35 cellular contexts compared by ENCODE assay signal in the genomic region with DNA sequence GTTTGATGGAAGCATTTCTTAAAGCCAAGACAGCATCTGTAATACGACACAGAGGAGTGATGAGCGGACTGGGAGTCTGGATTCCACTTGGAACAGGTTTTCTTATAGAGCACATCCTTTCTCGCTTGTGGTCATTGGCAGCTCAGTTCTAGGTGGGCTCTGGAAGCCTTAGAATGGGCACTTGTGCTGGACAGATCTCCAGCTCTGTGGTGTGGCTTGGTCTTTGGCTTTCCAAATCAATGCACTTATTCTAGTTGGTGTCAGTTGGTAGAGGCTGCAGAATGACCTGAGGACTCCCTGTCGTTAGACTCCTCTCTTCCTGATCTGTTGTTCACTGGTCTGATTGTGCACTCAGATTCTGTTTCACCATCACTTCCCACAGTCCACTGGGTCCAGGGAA.
DNase-seq lines count a peak whose midpoint lies in the region; FAIRE-seq and TF ChIP-seq lines count a peak whose summit lies in the region.
"Had no signal": no experiment of that assay in that cellular context is flagged by ENCODE, and none has a peak within 500 bp of the region (broad histone marks: within the 10 kb centered on the region; RNA-seq: fewer than 3 reads in every experiment).

No MANE protein-coding gene starts in this region.

- H3K4me1 Mint-ChIP-seq in osteocyte (ENCODE audit: unreplicated experiment): no peaks in the 10 kb centered on the region
- H3K4me1 Mint-ChIP-seq: CD4-positive, alpha-beta memory T cell; CD4-positive, CD25-positive, alpha-beta regulatory T cell; CD8-positive, alpha-beta memory T cell had no signal

- H3K27me3 Mint-ChIP-seq in osteocyte (ENCODE audit: unreplicated experiment): no peaks in the 10 kb centered on the region
- H3K27me3 Mint-ChIP-seq: B cell; CD4-positive, alpha-beta memory T cell; CD4-positive, alpha-beta T cell; CD4-positive, CD25-positive, alpha-beta regulatory T cell; CD8-positive, alpha-beta memory T cell had no signal

- 95% methylated on average over 4 of the region's 4 CpGs for WGBS in esophagus muscularis mucosa

- DNase-seq in bronchial epithelial cell (ENCODE audit: low read depth) (no peak), esophagus muscularis mucosa (ENCODE audit: extremely low spot score) (peak; percentile 80), osteocyte (ENCODE audit: extremely low spot score, unreplicated experiment) (peak; percentile 19), cerebellum (ENCODE audit: low spot score) (no peak), LoVo (ENCODE audit: low spot score) (no peak), dermis blood vessel endothelial cell (no peak)
- DNase-seq: 8988T; ACHN; AML-193; BE2C; C1 segment of cervical spinal cord; Caco-2; Calu3; CD4-positive, alpha-beta memory T cell; CD4-positive, alpha-beta T cell; CD4-positive, CD25-positive, alpha-beta regulatory T cell; CD8-positive, alpha-beta memory T cell; CD8-positive, alpha-beta T cell; COR-L47; DMS 273 treated with DMSO at 0.1 percent for 48 hours; DMS153; DMS53; DMS79; DMS79 treated with DMSO at 0.1 percent for 48 hours; DND-41; EL had no signal

- intact Hi-C loops in esophagus muscularis mucosa (cut with DNase I): no loop called here

- peaks cover 0 to 11% (median 0%) of the 10 kb centered on the region in 4 donors for H3K4me1 ChIP-seq in esophagus muscularis mucosa
- H3K4me1 ChIP-seq: A549, BE2C, BLaER1, Caco-2 had no signal

- H3K27me3 ChIP-seq in bronchial epithelial cell (ENCODE audit: control insufficient read depth, insufficient read depth, low read length) (no peaks in the 10 kb centered on the region), esophagus muscularis mucosa (no peaks in the 10 kb centered on the region)
- H3K27me3 ChIP-seq: BE2C; BLaER1; BLaER1 treated with 17β-estradiol and CSF1 and Interleukin-3, amounts not matched to agents 10 nM and 100 nM had no signal

- FAIRE-seq in bronchial epithelial cell (lab: Jason Lieb, UNC): peak; percentile 55
- FAIRE-seq: A204.1, A549, D721Med had no signal

- H3K4me3 Mint-ChIP-seq in osteocyte (ENCODE audit: unreplicated experiment): no peak overlapping the region
- H3K4me3 Mint-ChIP-seq: B cell; CD14-positive monocyte; CD4-positive, alpha-beta memory T cell; CD4-positive, alpha-beta T cell; CD4-positive, CD25-positive, alpha-beta regulatory T cell; CD8-positive, alpha-beta memory T cell; CD8-positive, alpha-beta T cell had no signal

- H3K36me3 ChIP-seq in bronchial epithelial cell (ENCODE audit: control insufficient read depth, insufficient read depth, low read length): no peaks in the 10 kb centered on the region
- H3K36me3 ChIP-seq in esophagus muscularis mucosa: no peaks in the 10 kb centered on the region
- H3K36me3 ChIP-seq: BE2C; BLaER1; BLaER1 treated with 17β-estradiol and CSF1 and Interleukin-3, amounts not matched to agents 10 nM and 100 nM had no signal

- no peak for TF ChIP-seq POLR2A in esophagus muscularis mucosa (IDR thresholded peaks at IDR 0.05; ENCODE audit: low read depth)

- no peak overlapping the region for H3K27ac ChIP-seq in esophagus muscularis mucosa (replicated peaks in 1 of 4)
- H3K27ac ChIP-seq: 22Rv1; A549; BLaER1; BLaER1 treated with 17β-estradiol and CSF1 and Interleukin-3, amounts not matched to agents 10 nM and 100 nM; C4-2B had no signal

- no peaks in the 10 kb centered on the region for H3K9me3 ChIP-seq in esophagus muscularis mucosa
- H3K9me3 ChIP-seq: A549, BE2C, Caco-2 had no signal

- H3K36me3 Mint-ChIP-seq in osteocyte (ENCODE audit: unreplicated experiment): no peaks in the 10 kb centered on the region
- H3K36me3 Mint-ChIP-seq: CD14-positive monocyte; CD4-positive, alpha-beta memory T cell had no signal

- H3K27ac Mint-ChIP-seq in osteocyte (ENCODE audit: unreplicated experiment): no peak overlapping the region
- H3K27ac Mint-ChIP-seq: B cell; CD4-positive, alpha-beta memory T cell; CD4-positive, alpha-beta T cell; CD4-positive, CD25-positive, alpha-beta regulatory T cell; CD8-positive, alpha-beta memory T cell; CD8-positive, alpha-beta T cell had no signal

- TF ChIP-seq CTCF in bronchial epithelial cell (IDR thresholded peaks at IDR 0.05; ENCODE audit: insufficient read depth, low read length, severe bottlenecking) (no peak), esophagus muscularis mucosa (IDR thresholded peaks at IDR 0.05) (no peak), osteocyte (IDR thresholded peaks at IDR 0.05) (no peak)

- H3K4me3 ChIP-seq in bronchial epithelial cell (ENCODE audit: low read depth, low read length) (no peak overlapping the region), esophagus muscularis mucosa (no peak overlapping the region)
- H3K4me3 ChIP-seq: A549; BLaER1; BLaER1 treated with 17β-estradiol and CSF1 and Interleukin-3, amounts not matched to agents 10 nM and 100 nM had no signal

- no peaks in the 10 kb centered on the region for H3K9me3 Mint-ChIP-seq in osteocyte (ENCODE audit: unreplicated experiment)
- H3K9me3 Mint-ChIP-seq: CD4-positive, alpha-beta T cell; CD8-positive, alpha-beta memory T cell had no signal

- no peak for TF ChIP-seq EP300 in esophagus muscularis mucosa (IDR thresholded peaks at IDR 0.05)

Comparison
In these comparisons a context has a peak if more than half of its experiments do, and no peak if none do; other contexts are left out.
1. DNase-seq: peak in esophagus muscularis mucosa (single experiment) and osteocyte (single experiment); none in bronchial epithelial cell (single experiment), cerebellum (single experiment), LoVo (single experiment) and dermis blood vessel endothelial cell (single experiment).